ENCODE assay signal across 1 cellular context in genomic region chr11:1889941-1890855, GRCh38.
TF ChIP-seq lines count a peak whose summit lies in the region.

No MANE protein-coding gene starts in this region.

TF ChIP-seq in HepG2, 621 proteins besides CTCF, POLR2A, EP300 and RAD21:
- no peak for TF ChIP-seq ZNF562 (CRISPR knock-in tag; IDR thresholded peaks at IDR 0.05; ENCODE audit: borderline replicate concordance)
- no peak for TF ChIP-seq ZBTB14 (CRISPR knock-in tag; IDR thresholded peaks at IDR 0.05)
